Comparison of ENCODE assay signal across 12 cellular contexts in the genomic region with DNA sequence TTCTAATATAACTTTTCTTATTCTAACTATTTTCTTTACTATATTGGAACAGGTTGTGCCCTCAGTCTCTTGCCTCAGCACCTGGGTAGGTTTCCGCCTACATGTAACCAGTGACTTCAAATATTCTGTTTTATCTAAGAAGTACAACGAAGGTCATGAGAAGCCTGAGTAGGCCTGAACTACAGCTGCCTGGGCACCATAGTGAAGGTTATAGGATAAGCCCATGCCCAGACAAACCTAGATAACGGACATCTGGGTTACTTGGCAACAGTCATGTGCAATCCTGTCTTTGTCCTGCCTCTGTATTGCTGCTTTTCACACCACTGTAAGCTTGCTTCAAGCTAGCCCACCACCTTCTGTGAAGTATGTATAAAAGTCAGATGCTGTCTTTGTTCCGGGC.
"Had no signal": no experiment of that assay in that cellular context is flagged by ENCODE, and none has a peak within 500 bp of the region (broad histone marks: within the 10 kb centered on the region; RNA-seq: fewer than 3 reads in every experiment).

No MANE protein-coding gene starts in this region.

- H3K27me3 Mint-ChIP-seq: activated naive CD8-positive, alpha-beta T cell; effector memory CD8-positive, alpha-beta T cell had no signal

- H3K9me3 Mint-ChIP-seq: activated T-helper 1 cell treated with anti-CD3 and anti-CD28 coated beads, Interleukin-12 subunit alpha, Interleukin-12 subunit beta, Interleukin-2, Interleukin-4 antibody, amounts not matched to agents 30 ng/mL and 10 ng/mL and 1 ng/mL, durations not matched to agents 14 hours and 24 hours and 36 hours; effector memory CD8-positive, alpha-beta T cell; neural crest cell; stimulated activated effector memory CD8-positive, alpha-beta T cell treated with anti-CD3 and anti-CD28 coated beads, Interleukin-12 subunit alpha, Interleukin-12 subunit beta, amount 100 ng/mL, for 72 hours had no signal

- H3K27me3 ChIP-seq: right lobe of liver, tibial nerve had no signal

- DNase-seq: activated CD4-positive, alpha-beta T cell treated with anti-CD3 and anti-CD28 coated beads, Interleukin-2, amount 50 U/mL, for 4 hours; activated T-cell treated with anti-CD3 and anti-CD28 coated beads for 4 hours; effector memory CD8-positive, alpha-beta T cell; hippocampal formation; right lobe of liver; stimulated activated CD4-positive, alpha-beta T cell treated with anti-CD3 and anti-CD28 coated beads, Interleukin-4, amount 100 ng/mL, for 24 hours had no signal

- ATAC-seq: effector memory CD8-positive, alpha-beta T cell; left lobe of liver; right lobe of liver; stimulated activated effector memory CD8-positive, alpha-beta T cell treated with anti-CD3 and anti-CD28 coated beads, Interleukin-12 subunit alpha, Interleukin-12 subunit beta, amount 100 ng/mL, for 72 hours had no signal

- H3K4me3 Mint-ChIP-seq: activated naive CD8-positive, alpha-beta T cell; activated T-helper 1 cell treated with anti-CD3 and anti-CD28 coated beads, Interleukin-12 subunit alpha, Interleukin-12 subunit beta, Interleukin-2, Interleukin-4 antibody, amounts not matched to agents 30 ng/mL and 10 ng/mL and 1 ng/mL, durations not matched to agents 14 hours and 24 hours and 36 hours; effector memory CD8-positive, alpha-beta T cell; neural crest cell; stimulated activated effector memory CD8-positive, alpha-beta T cell treated with anti-CD3 and anti-CD28 coated beads, Interleukin-12 subunit alpha, Interleukin-12 subunit beta, amount 100 ng/mL, for 72 hours had no signal

- H3K36me3 ChIP-seq: right lobe of liver, tibial nerve had no signal

- H3K9me3 ChIP-seq: right lobe of liver, tibial nerve had no signal

- H3K36me3 Mint-ChIP-seq: activated naive CD8-positive, alpha-beta T cell had no signal

- H3K27ac Mint-ChIP-seq: activated naive CD8-positive, alpha-beta T cell; activated T-helper 1 cell treated with anti-CD3 and anti-CD28 coated beads, Interleukin-12 subunit alpha, Interleukin-12 subunit beta, Interleukin-2, Interleukin-4 antibody, amounts not matched to agents 30 ng/mL and 10 ng/mL and 1 ng/mL, durations not matched to agents 14 hours and 24 hours and 36 hours; effector memory CD8-positive, alpha-beta T cell; stimulated activated effector memory CD8-positive, alpha-beta T cell treated with anti-CD3 and anti-CD28 coated beads, Interleukin-12 subunit alpha, Interleukin-12 subunit beta, amount 100 ng/mL, for 72 hours had no signal

- H3K4me3 ChIP-seq: right lobe of liver, tibial nerve had no signal

- H3K27ac ChIP-seq: right lobe of liver, tibial nerve had no signal
